9 cellular contexts compared by ENCODE assay signal in genomic region chr11:35303596-35304392, GRCh38.
DNase-seq lines count a peak whose midpoint lies in the region; ATAC-seq, FAIRE-seq and TF ChIP-seq lines count a peak whose summit lies in the region.
"Had no signal": no experiment of that assay in that cellular context is flagged by ENCODE, and none has a peak within 500 bp of the region (broad histone marks: within the 10 kb centered on the region; RNA-seq: fewer than 3 reads in every experiment).

No MANE protein-coding gene starts in this region.

- no peaks in the 10 kb centered on the region for H3K79me2 ChIP-seq in K562 (ENCODE audit: control insufficient read depth, insufficient read depth, low read length)

- H3K27ac ChIP-seq in K562 (ENCODE audit: extremely low read depth, low read depth, low read length) = no peak overlapping the region

- CTCF ChIA-PET in K562 (lab: Yijun Ruan, JAX; ENCODE audit: low intra/inter-chr PET ratio) = interaction anchor here (0.6 kb wide), 1 partner anchor 9 kb away, joined by 3 read pairs; no protein-coding TSS in a partner anchor

- intact Hi-C loops in K562 (cut with micrococcal nuclease) = no loop called here

- in situ Hi-C loops in K562 (cut with MboI) = no loop called here

- peaks cover under 1 to 6% of the 10 kb centered on the region in 2 experiments; a peak in 2 of 5 replicates for H3K27me3 ChIP-seq in K562 (ENCODE audit: control insufficient read depth in 2 of 2, insufficient read depth in 2 of 2, low read length in 2 of 2)

- peak; percentile 88 for DNase-seq in HCEC 1CT
- DNase-seq in K562 (ENCODE audit: extremely low read depth in 1 of 4, low spot score in 3 of 4) = no peak
- DNase-seq in iris pigment epithelial cell (ENCODE audit: low read depth) = peak; percentile 88
- DNase-seq in stromal cell of bone marrow (ENCODE audit: low read depth) = peak; percentile 95
- no peak for DNase-seq in KG1 (lab: John Stamatoyannopoulos, UW)
- DNase-seq in T-helper 1 cell = no peak
- DNase-seq in iPS-NIHi11 (ENCODE audit: low spot score) = no peak
- DNase-seq: NCI-H2227 treated with DMSO at 0.1 percent for 48 hours had no signal

- no peak for TF ChIP-seq POLR2A in K562 (conservative IDR thresholded peaks at IDR 0.05)

- no peaks in the 10 kb centered on the region for H3K9me1 ChIP-seq in K562 (ENCODE audit: control insufficient read depth, insufficient read depth, low read length)

- no peak for FAIRE-seq in K562 (lab: Jason Lieb, UNC)

- no peak overlapping the region for H3K4me2 ChIP-seq in K562 (ENCODE audit: insufficient read depth, low read length)

- no TSS peak for BruUV-seq in K562 (replicated peaks; lab: Mats Ljungman, UMichigan)

- no peaks in the 10 kb centered on the region for H3K9me3 ChIP-seq in K562 (replicated peaks; ENCODE audit: control insufficient read depth, insufficient read depth, low read depth, low read length)

- H3K4me1 ChIP-seq in K562 (replicated peaks in 1 of 2; ENCODE audit: control insufficient read depth in 2 of 2, insufficient read depth in 2 of 2, low read length in 2 of 2) = no peaks in the 10 kb centered on the region; a peak in 2 of 5 replicates

- WGBS in K562 (ENCODE audit: insufficient coverage, low coverage, missing lambda C conversion rate) = under 1% methylated on average over 6 of the region's 6 CpGs

- no peak overlapping the region for H2AFZ ChIP-seq in K562 (ENCODE audit: low read depth, low read length)

- no peak for TF ChIP-seq CTCF in K562 (IDR thresholded peaks at IDR 0.05 in 2 of 3, conservative IDR thresholded peaks at IDR 0.05 in 1 of 3; ENCODE audit: insufficient read depth in 2 of 3, low read depth in 1 of 3, low read length in 3 of 3)

- no peak overlapping the region for H3K4me3 ChIP-seq in K562

- ATAC-seq in K562 (no peak), HG03159 (IDR thresholded peaks at IDR 0.05; ENCODE audit: unreplicated experiment) (no peak)

- H3K9ac ChIP-seq in K562 (ENCODE audit: insufficient read depth in 1 of 2, low read depth in 2 of 2, low read length in 2 of 2) = no peak overlapping the region

- no peaks in the 10 kb centered on the region for H4K20me1 ChIP-seq in K562 (replicated peaks; ENCODE audit: control insufficient read depth, insufficient read depth, low read length)

- no peaks in the 10 kb centered on the region for H3K36me3 ChIP-seq in K562 (ENCODE audit: control insufficient read depth, insufficient read depth, low read length)

- TF ChIP-seq EP300 in K562 (IDR thresholded peaks at IDR 0.05; ENCODE audit: low read length) = no peak

- POLR2A ChIA-PET in K562 (lab: Yijun Ruan, JAX) = interaction anchor here (0.6 kb wide), 1 partner anchor 16 kb away, joined by 4 read pairs; no protein-coding TSS in a partner anchor

- TF ChIP-seq RAD21 in K562 (CRISPR knock-in tag; conservative IDR thresholded peaks at IDR 0.05 in 1 of 2, IDR thresholded peaks at IDR 0.05 in 1 of 2) = no peak

TF ChIP-seq in K562, 482 proteins besides CTCF, POLR2A, EP300 and RAD21:
- TF ChIP-seq CEBPG (CRISPR knock-in tag; IDR thresholded peaks at IDR 0.05) (no peak), CEBPG (tag; conservative IDR thresholded peaks at IDR 0.05 in 1 of 2, IDR thresholded peaks at IDR 0.05 in 1 of 2) (peak; percentile 23 to 78; a peak in 3 of 4 replicates), CHCHD3 (CRISPR knock-in tag; IDR thresholded peaks at IDR 0.05) (no peak), PYGO2 (tag; IDR thresholded peaks at IDR 0.05) (no peak), STAT5B (CRISPR knock-in tag; IDR thresholded peaks at IDR 0.05) (no peak), SMARCC2 (IDR thresholded peaks at IDR 0.05; ENCODE audit: low read depth) (no peak)

Comparison
In these comparisons a context has a peak if more than half of its experiments do, and no peak if none do; other contexts are left out.
1. DNase-seq: peak in HCEC 1CT (single experiment), iris pigment epithelial cell (single experiment) and stromal cell of bone marrow (single experiment); none in K562 (0 of 4), KG1 (single experiment), T-helper 1 cell (0 of 5) and iPS-NIHi11 (single experiment).